ENCODE assay signal across 1 cellular context in the genomic region with DNA sequence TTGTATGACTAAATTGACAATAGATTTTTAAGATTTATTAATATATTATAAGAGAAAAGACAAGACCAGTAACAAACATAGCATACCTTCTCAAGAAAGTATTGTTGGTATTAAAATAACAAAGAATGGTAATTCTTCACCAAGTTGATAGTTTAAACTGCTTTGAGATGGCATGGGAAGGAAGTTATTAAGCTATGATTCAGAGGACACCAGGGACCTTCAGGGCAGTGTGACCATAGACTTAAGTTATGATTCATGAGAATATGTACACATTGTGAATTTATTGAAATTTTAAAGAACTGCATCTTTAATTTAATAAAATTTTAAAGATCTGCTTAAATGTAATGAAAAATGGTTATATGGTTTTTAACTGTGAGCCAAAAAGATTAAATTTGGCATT.
A peak's percentile ranks its signal among the peaks of the same experiment; 100 is the strongest.
TF ChIP-seq lines count a peak whose summit lies in the region.

No MANE protein-coding gene starts in this region.

TF ChIP-seq in SK-N-SH, 30 proteins besides CTCF, POLR2A, EP300 and RAD21 (continued from another document):
- TF ChIP-seq, protein P1, sequence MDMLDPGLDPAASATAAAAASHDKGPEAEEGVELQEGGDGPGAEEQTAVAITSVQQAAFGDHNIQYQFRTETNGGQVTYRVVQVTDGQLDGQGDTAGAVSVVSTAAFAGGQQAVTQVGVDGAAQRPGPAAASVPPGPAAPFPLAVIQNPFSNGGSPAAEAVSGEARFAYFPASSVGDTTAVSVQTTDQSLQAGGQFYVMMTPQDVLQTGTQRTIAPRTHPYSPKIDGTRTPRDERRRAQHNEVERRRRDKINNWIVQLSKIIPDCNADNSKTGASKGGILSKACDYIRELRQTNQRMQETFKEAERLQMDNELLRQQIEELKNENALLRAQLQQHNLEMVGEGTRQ (IDR thresholded peaks at IDR 0.05; ENCODE audit: borderline replicate concordance, low read depth, low read length), result no peak
- TF ChIP-seq GATA2 (CRISPR knock-in tag; IDR thresholded peaks at IDR 0.05) (no peak), MXI1 (IDR thresholded peaks at IDR 0.05; ENCODE audit: low read depth, low read length) (no peak), FOXM1 (IDR thresholded peaks at IDR 0.05; ENCODE audit: low read depth) (no peak), NRF1 (IDR thresholded peaks at IDR 0.05; ENCODE audit: low read depth, low read length) (no peak), USF1 (IDR thresholded peaks at IDR 0.05; ENCODE audit: borderline replicate concordance, low read depth) (no peak), RXRA (IDR thresholded peaks at IDR 0.05; ENCODE audit: borderline replicate concordance, low read depth) (no peak), RFX5 (IDR thresholded peaks at IDR 0.05; ENCODE audit: low read length) (no peak), YY1 (IDR thresholded peaks at IDR 0.05; ENCODE audit: low read depth) (no peak), TCF12 (IDR thresholded peaks at IDR 0.05) (0 out of 2 replicates have a peak, but pooled peaks have one; percentile 17), CHD2 (IDR thresholded peaks at IDR 0.05; ENCODE audit: low read length, partially characterized antibody) (no peak), EZH2phosphoT487 (IDR thresholded peaks at IDR 0.05; ENCODE audit: borderline replicate concordance, low read depth) (no peak), FOSL2 (IDR thresholded peaks at IDR 0.05; ENCODE audit: borderline replicate concordance, low read depth) (peak; percentile 27; the same call in 1 of the 2 replicates), JUND (IDR thresholded peaks at IDR 0.05) (no peak), MEF2A (IDR thresholded peaks at IDR 0.05; ENCODE audit: borderline replicate concordance, low read depth) (no peak), GABPA (IDR thresholded peaks at IDR 0.05; ENCODE audit: low read depth) (no peak), ELF1 (IDR thresholded peaks at IDR 0.05) (no peak), FOXJ3 (CRISPR knock-in tag; IDR thresholded peaks at IDR 0.05) (no peak)
- TF ChIP-seq, protein P2, sequence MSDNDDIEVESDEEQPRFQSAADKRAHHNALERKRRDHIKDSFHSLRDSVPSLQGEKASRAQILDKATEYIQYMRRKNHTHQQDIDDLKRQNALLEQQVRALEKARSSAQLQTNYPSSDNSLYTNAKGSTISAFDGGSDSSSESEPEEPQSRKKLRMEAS (IDR thresholded peaks at IDR 0.05; ENCODE audit: low read depth), result no peak
- TF ChIP-seq, protein P3, sequence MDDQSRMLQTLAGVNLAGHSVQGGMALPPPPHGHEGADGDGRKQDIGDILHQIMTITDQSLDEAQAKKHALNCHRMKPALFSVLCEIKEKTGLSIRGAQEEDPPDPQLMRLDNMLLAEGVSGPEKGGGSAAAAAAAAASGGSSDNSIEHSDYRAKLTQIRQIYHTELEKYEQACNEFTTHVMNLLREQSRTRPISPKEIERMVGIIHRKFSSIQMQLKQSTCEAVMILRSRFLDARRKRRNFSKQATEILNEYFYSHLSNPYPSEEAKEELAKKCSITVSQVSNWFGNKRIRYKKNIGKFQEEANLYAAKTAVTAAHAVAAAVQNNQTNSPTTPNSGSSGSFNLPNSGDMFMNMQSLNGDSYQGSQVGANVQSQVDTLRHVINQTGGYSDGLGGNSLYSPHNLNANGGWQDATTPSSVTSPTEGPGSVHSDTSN (IDR thresholded peaks at IDR 0.05), result peak; percentile 18
TF ChIP-seq in SK-N-SH: peak in this region for 3.
